ENCODE assay signal across 10 cellular contexts in the genomic region with DNA sequence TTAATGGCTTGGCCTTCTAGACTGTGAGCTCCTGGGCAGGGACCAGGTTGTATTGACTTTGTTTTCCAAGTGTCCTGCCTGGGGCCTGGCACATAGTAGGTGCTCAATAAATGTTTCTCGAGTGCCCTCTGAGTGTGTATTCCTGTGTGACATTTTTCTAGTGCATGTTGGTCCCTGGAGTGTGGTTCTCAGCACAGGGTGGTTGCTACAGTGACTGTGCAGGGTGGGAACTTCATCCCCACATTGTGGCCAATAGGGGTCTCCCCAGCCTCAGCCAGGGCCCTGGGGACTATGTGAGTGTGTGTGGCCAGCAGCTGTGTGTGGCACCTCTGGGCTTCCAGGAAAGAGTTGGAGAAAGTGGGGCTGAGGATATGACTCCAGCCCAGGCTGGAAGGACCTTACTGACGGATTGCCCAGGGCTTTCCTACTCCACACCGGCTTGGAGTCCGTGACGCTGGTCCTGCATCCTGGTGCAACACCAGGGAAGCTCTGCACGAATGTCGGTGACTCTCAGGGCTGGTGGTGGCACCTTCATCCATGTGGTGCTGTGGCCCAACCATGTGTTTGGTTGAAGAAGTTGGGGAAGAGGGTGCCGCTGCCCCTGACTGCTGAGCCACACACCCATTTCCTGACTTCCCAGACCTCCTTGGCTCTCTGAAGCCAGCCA. TPM values are rescaled to one million over a fixed set of nuclear protein-coding genes. Genes with fewer than 3 reads are reported as not detected.
DNase-seq lines count a peak whose midpoint lies in the region; ATAC-seq, FAIRE-seq and TF ChIP-seq lines count a peak whose summit lies in the region.
"Had no signal": no experiment of that assay in that cellular context is flagged by ENCODE, and none has a peak within 500 bp of the region (broad histone marks: within the 10 kb centered on the region; RNA-seq: fewer than 3 reads in every experiment).

No MANE protein-coding gene starts in this region.

- TF ChIP-seq POLR2A in A549 (IDR thresholded peaks at IDR 0.05; ENCODE audit: low read length) = no peak

- no peak overlapping the region for H3K4me3 ChIP-seq in A549
- no peak overlapping the region for H3K4me3 ChIP-seq in GM12864 (ENCODE audit: low read depth, low read length)
- H3K4me3 ChIP-seq in cardiac muscle cell = no peak overlapping the region

- no peak for FAIRE-seq in A549 (lab: Jason Lieb, UNC)
- FAIRE-seq: astrocyte had no signal

- peak; percentile 45 to 66; a peak in 4 of 5 replicates for TF ChIP-seq RAD21 in A549 (conservative IDR thresholded peaks at IDR 0.05 in 1 of 2, IDR thresholded peaks at IDR 0.05 in 1 of 2)

- H3K4me1 Mint-ChIP-seq in mesothelial cell of epicardium = no peaks in the 10 kb centered on the region

- H3K9me3 ChIP-seq in A549 = no peaks in the 10 kb centered on the region
- no peaks in the 10 kb centered on the region for H3K9me3 ChIP-seq in cardiac muscle cell (ENCODE audit: low read depth)

- no peak overlapping the region for H3K27ac Mint-ChIP-seq in mesothelial cell of epicardium

- CTCF ChIA-PET in A549 (lab: Yijun Ruan, JAX) = interaction anchor here (0.6 to 15.4 kb wide), 11 partner anchors 8 to 119 kb away, joined by 3 to 129 read pairs (median 3); a partner anchor contains a TSS

- no peak for TF ChIP-seq EP300 in A549 (IDR thresholded peaks at IDR 0.05)

- H3K27ac ChIP-seq in A549 (no peak overlapping the region), cardiac muscle cell (no peak overlapping the region)

- peaks cover 10% of the 10 kb centered on the region for H3K36me3 Mint-ChIP-seq in mesothelial cell of epicardium

- H3K27me3 Mint-ChIP-seq in mesothelial cell of epicardium (ENCODE audit: low read depth) = no peaks in the 10 kb centered on the region

- WGBS in A549 (ENCODE audit: missing lambda C conversion rate) = 77% methylated on average over 8 of the region's 8 CpGs

- peak in 1 of 2 experiments; percentile 59 for DNase-seq in A549 (ENCODE audit: low read depth in 1 of 2, low spot score in 1 of 2)
- no peak for DNase-seq in GM12864 (ENCODE audit: low read depth)
- peak; percentile 34 for DNase-seq in RPMI8226
- DNase-seq in cardiac muscle cell (ENCODE audit: low read depth in 1 of 2, low spot score in 1 of 2) = peak; percentile 52 to 60
- DNase-seq in stimulated activated CD4-positive, alpha-beta T cell treated with anti-CD3 and anti-CD28 coated beads, Interleukin-4, amount 100 ng/mL, for 1 hour = no peak
- DNase-seq in NCI-H1105 treated with DMSO at 0.1 percent for 48 hours (lab: John Stamatoyannopoulos, UW) = no peak
- no peak for DNase-seq in mesothelial cell of epicardium (ENCODE audit: low spot score in 2 of 2, unreplicated experiment in 2 of 2)
- DNase-seq: NCI-H446 had no signal

- no peaks in the 10 kb centered on the region for H3K9me3 Mint-ChIP-seq in mesothelial cell of epicardium

- H3K4me1 ChIP-seq in A549 (no peaks in the 10 kb centered on the region), cardiac muscle cell (ENCODE audit: low read depth) (no peaks in the 10 kb centered on the region)

- peaks cover 11% of the 10 kb centered on the region for H3K36me3 ChIP-seq in cardiac muscle cell

- ATAC-seq in A549 = peak; percentile 77 to 89
- ATAC-seq in GM18868 (IDR thresholded peaks at IDR 0.05; ENCODE audit: unreplicated experiment) = no peak

- H3K27me3 ChIP-seq in cardiac muscle cell = no peaks in the 10 kb centered on the region

- POLR2A ChIA-PET in A549 (lab: Yijun Ruan, JAX) = interaction anchor here (0.6 to 2.2 kb wide), 2 partner anchors 9 to 16 kb away, joined by 3 to 13 read pairs; a partner anchor contains a TSS

- no peak overlapping the region for H3K4me2 ChIP-seq in A549

- H3K4me3 Mint-ChIP-seq in mesothelial cell of epicardium = no peak overlapping the region

- TF ChIP-seq CTCF in A549 (IDR thresholded peaks at IDR 0.05) (peak; percentile 40; the same call in 2 of the 3 replicates), GM12864 (IDR thresholded peaks at IDR 0.05; ENCODE audit: low read depth, low read length, missing control alignments) (peak; percentile 41), cardiac muscle cell (IDR thresholded peaks at IDR 0.05; ENCODE audit: low read depth, low read length) (peak; percentile 34), mesothelial cell of epicardium (IDR thresholded peaks at IDR 0.05; ENCODE audit: unreplicated experiment) (no peak)

TF ChIP-seq in A549, 52 proteins besides CTCF, POLR2A, EP300 and RAD21:
- TF ChIP-seq HDAC2 (IDR thresholded peaks at IDR 0.05) (no peak), SMC3 (IDR thresholded peaks at IDR 0.05) (peak; percentile 33; the same call in 2 of the 3 replicates)

RNA-seq across cellular contexts. Expression of a gene that starts 9.0 kb away (rescaled TPM):
- polyA plus RNA-seq in A549 (2011; rRNA removed) = 24.7 and 28.4 TPM in 2 replicates
- 24.2 and 26.6 TPM in 2 replicates for polyA plus RNA-seq in A549 (2012; cell fraction: cytosol; rRNA removed)
- 23.9 and 29.8 TPM in 2 replicates for polyA plus RNA-seq in A549 (2012; cell fraction: nucleus; rRNA removed)
- 19.7 to 20.4 TPM (median 20.2 TPM) in 3 replicates for polyA plus RNA-seq in A549 (2017; fragmentation: RNase III; extraction: RNeasy Plus Mini Kit Qiagen cat#74134 plus additional on column Dnase treatment)
- 18.8 and 26.9 TPM in 2 replicates for polyA minus RNA-seq in A549 (2011; rRNA and poly(A)+ RNA removed)
- total RNA-seq in cardiac muscle cell = 31.0 and 31.4 TPM in 2 replicates
- 37.2 and 38.1 TPM in 2 replicates for polyA plus RNA-seq in cardiac muscle cell
- 48.8 to 51.5 TPM (median 51.2 TPM) in 3 replicates for total RNA-seq in mesothelial cell of epicardium

RNA-seq across cellular contexts. Expression of a gene that starts 16.7 kb away (rescaled TPM):
- polyA plus RNA-seq in A549 (2011; rRNA removed) = 15.6 and 17.6 TPM in 2 replicates
- polyA plus RNA-seq in A549 (2012; cell fraction: cytosol; rRNA removed) = 46.0 and 55.7 TPM in 2 replicates
- 38.7 and 42.5 TPM in 2 replicates for polyA plus RNA-seq in A549 (2012; cell fraction: nucleus; rRNA removed)
- polyA plus RNA-seq in A549 (2017; fragmentation: RNase III; extraction: RNeasy Plus Mini Kit Qiagen cat#74134 plus additional on column Dnase treatment) = 30.4 to 34.8 TPM (median 32.1 TPM) in 3 replicates
- polyA minus RNA-seq in A549 (2011; rRNA and poly(A)+ RNA removed) = 7.0 and 9.2 TPM in 2 replicates
- 44.5 and 45.2 TPM in 2 replicates for total RNA-seq in cardiac muscle cell
- 8.2 and 9.0 TPM in 2 replicates for polyA plus RNA-seq in cardiac muscle cell
- total RNA-seq in mesothelial cell of epicardium = 55.5 to 63.7 TPM (median 60.1 TPM) in 3 replicates

Comparison
In these comparisons a context has a peak if more than half of its experiments do, and no peak if none do; other contexts are left out.
1. DNase-seq: peak in RPMI8226 (single experiment) and cardiac muscle cell (2 of 2); none in GM12864 (single experiment), stimulated activated CD4-positive, alpha-beta T cell treated with anti-CD3 and anti-CD28 coated beads, Interleukin-4, amount 100 ng/mL, for 1 hour (single experiment), NCI-H1105 treated with DMSO at 0.1 percent for 48 hours (single experiment) and mesothelial cell of epicardium (0 of 2).